ENCODE assay signal across 29 cellular contexts in genomic region chr17:33992113-33992512, GRCh38.
"Had no signal": no experiment of that assay in that cellular context is flagged by ENCODE, and none has a peak within 500 bp of the region (broad histone marks: within the 10 kb centered on the region; RNA-seq: fewer than 3 reads in every experiment).

No MANE protein-coding gene starts in this region.

- H3K27ac ChIP-seq: neutrophil, pancreas, prostate gland, right atrium auricular region, skin epidermis, spleen, suprapubic skin, testis, tibial artery, transverse colon, upper lobe of right lung, uterus had no signal

- H3K9me3 ChIP-seq: neutrophil, pancreas, prostate gland, suprapubic skin, testis, upper lobe of right lung, uterus had no signal

- ATAC-seq: naive thymus-derived CD8-positive, alpha-beta T cell; natural killer cell treated with Interleukin-12 subunit alpha and Interleukin-12 subunit beta and Interleukin-15 and Interleukin-18, amount 100 ng/mL, for 72 hours; sciatic nerve; stimulated activated memory B cell treated with anti-CD40 and anti-IgM and Interleukin-4, amounts not matched to agents 10 μg/mL and 1 μg/mL and 100 μg/mL, for 72 hours; stimulated activated naive CD8-positive, alpha-beta T cell treated with anti-CD3 and anti-CD28 coated beads, Interleukin-15, amount 100 ng/mL, for 72 hours; stimulated activated naive CD8-positive, alpha-beta T cell treated with anti-CD3 and anti-CD28 coated beads, Interleukin-15, Interleukin-2, amounts not matched to agents 100 U/mL and 50 U/mL, for 24 hours; upper lobe of right lung had no signal

- DNase-seq: naive thymus-derived CD8-positive, alpha-beta T cell; nephron progenitor cell; nucleus accumbens; pancreas; retina; spleen; stimulated activated CD4-positive, alpha-beta T cell treated with anti-CD3 and anti-CD28 coated beads, Interleukin-12 subunit alpha, Interleukin-12 subunit beta, amount 100 ng/mL, for 4 hours; stimulated activated CD4-positive, alpha-beta T cell treated with anti-CD3 and anti-CD28 coated beads, Interleukin-1b, Interleukin-23, amount 100 ng/mL, for 48 hours; stimulated activated CD4-positive, alpha-beta T cell treated with anti-CD3 and anti-CD28 coated beads, Interleukin-4, amount 100 ng/mL, for 1 hour; stimulated activated CD4-positive, alpha-beta T cell treated with anti-CD3 and anti-CD28 coated beads, Interleukin-4, amount 100 ng/mL, for 4 hours; stimulated activated CD8-positive, alpha-beta memory T cell treated with anti-CD3 and anti-CD28 coated beads, Interleukin-4, amount 100 ng/mL, for 48 hours; stimulated activated naive CD4-positive, alpha-beta T cell; stimulated activated naive CD8-positive, alpha-beta T cell treated with anti-CD3 and anti-CD28 coated beads, Interleukin-15, amount 100 ng/mL, for 72 hours; stimulated activated naive CD8-positive, alpha-beta T cell treated with anti-CD3 and anti-CD28 coated beads, Interleukin-15, Interleukin-2, amounts not matched to agents 100 U/mL and 50 U/mL, for 24 hours; substantia nigra; testis; tibial artery; transverse colon; upper lobe of right lung; uterus had no signal

- H3K4me1 ChIP-seq: pancreas, prostate gland, right atrium auricular region, spleen, suprapubic skin, testis, tibial artery, upper lobe of right lung, uterus had no signal

- H3K27me3 ChIP-seq: neutrophil, pancreas, right atrium auricular region, suprapubic skin, testis, tibial artery, upper lobe of right lung, uterus had no signal

- H3K36me3 ChIP-seq: neutrophil, pancreas, prostate gland, right atrium auricular region, spleen, suprapubic skin, tibial artery, transverse colon, upper lobe of right lung, uterus had no signal

- H3K4me3 ChIP-seq: pancreas, prostate gland, right atrium auricular region, skin epidermis, smooth muscle cell, spleen, suprapubic skin, testis, tibial artery, transverse colon, upper lobe of right lung, uterus had no signal
